Comparison of ENCODE assay signal across 8 cellular contexts in genomic region chr6:34671801-34672656, GRCh38. TPM values are rescaled to one million over a fixed set of nuclear protein-coding genes. Genes with fewer than 3 reads are reported as not detected.
DNase-seq lines count a peak whose midpoint lies in the region; ATAC-seq, FAIRE-seq and TF ChIP-seq lines count a peak whose summit lies in the region.

No MANE protein-coding gene starts in this region.

- FAIRE-seq in A549 (lab: Jason Lieb, UNC): no peak
- no peak for FAIRE-seq in urothelium cell line (lab: Jason Lieb, UNC)

- H3K9ac ChIP-seq in skeletal muscle tissue (ENCODE audit: low read depth in 1 of 3, low read length in 3 of 3): no peak overlapping the region

- H3K27ac ChIP-seq in A549 (peak overlapping the region; percentile 41 to 64; a peak in 5 of 6 replicates), skeletal muscle tissue (ENCODE audit: low read depth, low read length) (peak overlapping the region; percentile 6)

- TF ChIP-seq POLR2A in A549 (IDR thresholded peaks at IDR 0.05; ENCODE audit: low read length): no peak

- CTCF ChIA-PET in A549 (lab: Yijun Ruan, JAX): interaction anchor here (1.6 kb wide), 1 partner anchor 23 kb away, joined by 3 read pairs; no protein-coding TSS in a partner anchor
- CTCF ChIA-PET in WTC11 (lab: Charles Lee): no interaction called here

- no peaks in the 10 kb centered on the region for H3K36me3 ChIP-seq in skeletal muscle tissue (ENCODE audit: control insufficient read depth in 3 of 3, insufficient read depth in 3 of 3, low read length in 3 of 3)

- H3K9me3 Mint-ChIP-seq in WTC11: no peaks in the 10 kb centered on the region

- peaks cover 4% of the 10 kb centered on the region for H3K4me1 Mint-ChIP-seq in WTC11

- H3K27me3 Mint-ChIP-seq in WTC11 (ENCODE audit: low read depth): no peaks in the 10 kb centered on the region

- no peak for TF ChIP-seq RAD21 in A549 (conservative IDR thresholded peaks at IDR 0.05 in 1 of 2, IDR thresholded peaks at IDR 0.05 in 1 of 2)

- H3K4me3 ChIP-seq in A549: no peak overlapping the region
- H3K4me3 ChIP-seq in skeletal muscle tissue (ENCODE audit: low read length in 3 of 3): no peak overlapping the region

- H3K36me3 Mint-ChIP-seq in WTC11: no peaks in the 10 kb centered on the region

- peak; percentile 24 to 73; a peak in 3 of 6 replicates for ATAC-seq in A549
- peak; percentile 74 for ATAC-seq in GM19328 (IDR thresholded peaks at IDR 0.05; ENCODE audit: unreplicated experiment)
- peak; percentile 76 for ATAC-seq in HG03432 (IDR thresholded peaks at IDR 0.05; ENCODE audit: unreplicated experiment)
- no peak; the same call in 1 of the 2 replicates for ATAC-seq in WTC11

- TF ChIP-seq CTCF in A549 (IDR thresholded peaks at IDR 0.05): no peak
- no peak for TF ChIP-seq CTCF in WTC11 (IDR thresholded peaks at IDR 0.05)

- H3K9me3 ChIP-seq in A549 (no peaks in the 10 kb centered on the region), skeletal muscle tissue (ENCODE audit: control insufficient read depth in 3 of 3, low read length in 3 of 3) (no peaks in the 10 kb centered on the region)

- DNase-seq in A549 (ENCODE audit: low read depth in 1 of 2, low spot score in 1 of 2) (no peak), WTC11 (ENCODE audit: low spot score) (no peak), urothelium cell line (ENCODE audit: low spot score) (no peak), DMS114 treated with DMSO at 0.1 percent for 48 hours (lab: John Stamatoyannopoulos, UW; ENCODE audit: unreplicated experiment) (no peak)
- peak; percentile 72 for DNase-seq in effector CD4-positive, alpha-beta T cell

- no peak overlapping the region for H3K4me3 Mint-ChIP-seq in WTC11

- no peak for TF ChIP-seq EP300 in A549 (IDR thresholded peaks at IDR 0.05)

- H3K27ac Mint-ChIP-seq in WTC11: peak overlapping the region; percentile 47; the same call in 1 of the 2 replicates

- H3K4me2 ChIP-seq in A549: peak overlapping the region; percentile 13; the same call in 1 of the 3 replicates

- H3K4me1 ChIP-seq in A549 (peaks cover 53% of the 10 kb centered on the region), skeletal muscle tissue (ENCODE audit: control insufficient read depth in 3 of 3, insufficient read depth in 3 of 3, low read length in 3 of 3) (peaks cover 14 to 18% (median 17%) of the 10 kb centered on the region in 3 donors)

- no peaks in the 10 kb centered on the region for H3K27me3 ChIP-seq in skeletal muscle tissue (ENCODE audit: control insufficient read depth in 3 of 3, insufficient read depth in 3 of 3, low read length in 3 of 3)

- WGBS in A549 (ENCODE audit: missing lambda C conversion rate): 90% methylated on average over 8 of the region's 8 CpGs

- POLR2A ChIA-PET in A549 (lab: Yijun Ruan, JAX) (no interaction called here), WTC11 (lab: Charles Lee) (no interaction called here)

TF ChIP-seq in A549, 52 proteins besides CTCF, POLR2A, EP300 and RAD21:
- no peak for TF ChIP-seq ATOH8 (CRISPR knock-in tag; IDR thresholded peaks at IDR 0.05; ENCODE audit: low read depth)

TF ChIP-seq in WTC11, 78 proteins besides CTCF, POLR2A, EP300 and RAD21:
- TF ChIP-seq ZMAT4 (CRISPR knock-in tag; IDR thresholded peaks at IDR 0.05) (no peak), ARID4B (CRISPR knock-in tag; IDR thresholded peaks at IDR 0.05; ENCODE audit: borderline replicate concordance) (no peak), KAT7 (CRISPR knock-in tag; IDR thresholded peaks at IDR 0.05; ENCODE audit: borderline replicate concordance) (no peak), MLX (CRISPR knock-in tag; IDR thresholded peaks at IDR 0.05) (no peak)

RNA-seq across cellular contexts. Expression of gene ILRUN, which starts 24.5 kb away (rescaled TPM):
- polyA plus RNA-seq in A549 (2011; rRNA removed) (33.7 and 36.1 TPM in 2 replicates), A549 (2017; fragmentation: RNase III; extraction: RNeasy Plus Mini Kit Qiagen cat#74134 plus additional on column Dnase treatment) (24.4 to 28.6 TPM (median 25.4 TPM) in 3 replicates)
- polyA plus RNA-seq in A549 (2012; cell fraction: cytosol; rRNA removed): 12.4 and 18.4 TPM in 2 replicates
- polyA plus RNA-seq in A549 (2012; cell fraction: nucleus; rRNA removed): 8.3 and 11.9 TPM in 2 replicates
- 42.0 and 45.2 TPM in 2 replicates for polyA minus RNA-seq in A549 (2011; rRNA and poly(A)+ RNA removed)
- total RNA-seq in WTC11 (2021) (60.4 to 75.5 TPM (median 63.9 TPM) in 3 replicates), skeletal muscle tissue (64.7 TPM)
